Comparison of ENCODE assay signal across 12 cellular contexts in genomic region chr9:71916834-71917534, GRCh38. TPM values are rescaled to one million over a fixed set of nuclear protein-coding genes. Genes with fewer than 3 reads are reported as not detected.
A peak's percentile ranks its signal among the peaks of the same experiment; 100 is the strongest.
DNase-seq lines count a peak whose midpoint lies in the region; ATAC-seq and TF ChIP-seq lines count a peak whose summit lies in the region.
"Had no signal": no experiment of that assay in that cellular context is flagged by ENCODE, and none has a peak within 500 bp of the region (broad histone marks: within the 10 kb centered on the region; RNA-seq: fewer than 3 reads in every experiment).

No MANE protein-coding gene starts in this region.

- no peak for TF ChIP-seq POLR2A in erythroblast (IDR thresholded peaks at IDR 0.05; ENCODE audit: low read length)
- TF ChIP-seq POLR2A in gastrocnemius medialis (IDR thresholded peaks at IDR 0.05), result no peak

- no peak for TF ChIP-seq CTCF in gastrocnemius medialis (IDR thresholded peaks at IDR 0.05 in 4 of 5, conservative IDR thresholded peaks at IDR 0.05 in 1 of 5)

- no peaks in the 10 kb centered on the region for H3K36me3 ChIP-seq in gastrocnemius medialis

- DNase-seq in erythroblast (lab: John Stamatoyannopoulos, UW), result peak; percentile 46 to 55
- DNase-seq in head of caudate nucleus, result no peak
- no peak for DNase-seq in gastrocnemius medialis
- DNase-seq in NCI-H1105 (lab: John Stamatoyannopoulos, UW), result no peak
- no peak for DNase-seq in activated CD4-positive, CD25-positive, alpha-beta regulatory T cell (lab: John Stamatoyannopoulos, UW)
- DNase-seq: activated naive CD4-positive, alpha-beta T cell treated with anti-CD3 and anti-CD28 coated beads, Interleukin-2, amount 50 U/mL, for 16 hours; DMS53; effector memory CD8-positive, alpha-beta T cell; islet precursor cell had no signal

- H3K27ac ChIP-seq in gastrocnemius medialis, result no peak overlapping the region

- no peaks in the 10 kb centered on the region for H3K9me3 ChIP-seq in gastrocnemius medialis

- H3K4me3 ChIP-seq in gastrocnemius medialis, result no peak overlapping the region

- H3K4me1 ChIP-seq in gastrocnemius medialis, result peaks cover 25 to 27% of the 10 kb centered on the region in 2 donors

- intact Hi-C loops in head of caudate nucleus (cut with DNase I), result loop anchor here (10.0 kb wide), 1 partner anchor 92 kb away; no protein-coding TSS in a partner anchor
- intact Hi-C loops in gastrocnemius medialis (cut with DNase I; ENCODE audit: low total_unique reads), result no loop called here

- H3K27me3 ChIP-seq in gastrocnemius medialis, result no peaks in the 10 kb centered on the region

- in situ Hi-C loops in gastrocnemius medialis (cut with MboI; ENCODE audit: low sequenced_read_pairs in 4 of 4), result loop anchor here in 1 of 4 donors (25.0 kb wide), 1 partner anchor 670 kb away; no protein-coding TSS in a partner anchor

- ATAC-seq in GM18868 (IDR thresholded peaks at IDR 0.05; ENCODE audit: unreplicated experiment) (peak; percentile 89), GM21447 (IDR thresholded peaks at IDR 0.05; ENCODE audit: unreplicated experiment) (peak; percentile 71), HG03108 (IDR thresholded peaks at IDR 0.05; ENCODE audit: unreplicated experiment) (peak; percentile 56), gastrocnemius medialis (no peak)
- ATAC-seq: effector memory CD8-positive, alpha-beta T cell had no signal

RNA-seq across cellular contexts. Expression of gene C9orf85, which starts 5.5 kb away (rescaled TPM):
- total RNA-seq in gastrocnemius medialis, result 1 to 10 TPM; 1.7 to 9.6 (median 6.3) TPM

RNA-seq across cellular contexts. Expression of gene ABHD17B, which starts 6.0 kb away (rescaled TPM):
- total RNA-seq in gastrocnemius medialis, result 10 to 100 TPM; 20.7 to 35.0 (median 27.0) TPM

Comparison
In these comparisons a context has a peak if more than half of its experiments do, and no peak if none do; other contexts are left out.
1. ATAC-seq: peak in GM18868 (single experiment), GM21447 (single experiment) and HG03108 (single experiment); none in gastrocnemius medialis (0 of 2).
2. DNase-seq: peak in erythroblast (2 of 2); none in head of caudate nucleus (0 of 42), gastrocnemius medialis (0 of 2), NCI-H1105 (single experiment) and activated CD4-positive, CD25-positive, alpha-beta regulatory T cell (0 of 4).